ENCODE assay signal across 1 cellular context in the genomic region with DNA sequence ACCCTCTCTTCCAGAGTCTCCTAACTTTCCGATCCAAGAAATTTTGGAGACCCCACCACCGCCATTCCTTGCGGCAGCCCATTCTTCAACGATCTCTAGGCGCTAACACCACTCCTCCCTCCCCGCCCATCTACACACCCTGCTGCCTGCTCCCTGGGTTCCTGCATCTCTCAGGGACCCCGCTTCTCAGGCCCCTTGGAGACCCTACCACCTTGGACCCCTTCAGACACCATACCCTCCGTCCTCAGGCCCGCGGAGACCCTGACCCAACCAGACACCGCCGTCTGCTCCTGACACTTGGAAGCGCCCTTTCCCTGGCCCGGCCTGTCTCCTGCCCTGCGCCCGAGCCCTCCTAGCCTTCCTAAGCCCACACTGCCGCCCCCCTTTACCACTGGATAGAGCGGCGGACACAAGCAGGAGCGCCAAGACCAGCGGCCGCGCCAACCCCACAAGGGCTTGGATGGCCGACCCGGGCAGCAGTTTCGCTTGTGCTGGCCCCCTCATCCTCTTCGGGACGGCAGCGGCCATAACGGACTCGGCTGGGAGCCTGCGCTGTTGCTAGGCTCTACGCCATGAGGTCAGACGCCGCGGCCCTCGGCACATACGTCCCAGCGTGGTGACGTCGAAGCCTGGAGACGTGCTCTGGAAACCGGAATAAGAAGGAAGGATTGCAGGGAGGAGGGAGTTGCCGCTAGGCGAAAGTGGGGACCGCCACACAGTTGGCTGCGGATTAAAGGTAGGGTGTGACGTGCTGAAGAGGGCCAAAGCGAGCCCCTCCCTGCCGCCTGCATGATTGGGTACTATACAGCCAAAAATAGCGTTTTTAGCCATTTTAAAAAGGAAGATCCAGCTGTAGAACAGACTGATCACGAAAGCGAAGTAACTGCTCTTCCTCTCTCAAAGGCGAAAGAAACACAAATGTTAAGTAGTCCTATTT.
A peak's percentile ranks its signal among the peaks of the same experiment; 100 is the strongest.
TF ChIP-seq lines count a peak whose summit lies in the region.

Gene C5orf15, minus strand, starts transcription at position 569 of the 937 bp plus-strand sequence. Its CDS starts 41 bp downstream, at position 528.

TF ChIP-seq in HepG2, 621 proteins besides CTCF, POLR2A, EP300 and RAD21 (continued from another document and continues in another):
- TF ChIP-seq RERE (CRISPR knock-in tag; IDR thresholded peaks at IDR 0.05; ENCODE audit: low read depth) = no peak
- no peak for TF ChIP-seq ZNF549 (CRISPR knock-in tag; IDR thresholded peaks at IDR 0.05)
- TF ChIP-seq ZNF432 (CRISPR knock-in tag; IDR thresholded peaks at IDR 0.05; ENCODE audit: borderline replicate concordance) = no peak
- TF ChIP-seq GPN1 (CRISPR knock-in tag; IDR thresholded peaks at IDR 0.05; ENCODE audit: borderline replicate concordance) = 0 out of 2 replicates have a peak, but pooled peaks have one; percentile 49
- TF ChIP-seq NFKB2 (CRISPR knock-in tag; IDR thresholded peaks at IDR 0.05; ENCODE audit: borderline replicate concordance) = peak; percentile 81; the same call in 1 of the 2 replicates
- no peak for TF ChIP-seq SKI (IDR thresholded peaks at IDR 0.05; ENCODE audit: partially characterized antibody)
- TF ChIP-seq PAXIP1 (CRISPR knock-in tag; conservative IDR thresholded peaks at IDR 0.05) = peak; percentile 58
- no peak for TF ChIP-seq TOE1 (CRISPR knock-in tag; IDR thresholded peaks at IDR 0.05)
- TF ChIP-seq, protein P1, sequence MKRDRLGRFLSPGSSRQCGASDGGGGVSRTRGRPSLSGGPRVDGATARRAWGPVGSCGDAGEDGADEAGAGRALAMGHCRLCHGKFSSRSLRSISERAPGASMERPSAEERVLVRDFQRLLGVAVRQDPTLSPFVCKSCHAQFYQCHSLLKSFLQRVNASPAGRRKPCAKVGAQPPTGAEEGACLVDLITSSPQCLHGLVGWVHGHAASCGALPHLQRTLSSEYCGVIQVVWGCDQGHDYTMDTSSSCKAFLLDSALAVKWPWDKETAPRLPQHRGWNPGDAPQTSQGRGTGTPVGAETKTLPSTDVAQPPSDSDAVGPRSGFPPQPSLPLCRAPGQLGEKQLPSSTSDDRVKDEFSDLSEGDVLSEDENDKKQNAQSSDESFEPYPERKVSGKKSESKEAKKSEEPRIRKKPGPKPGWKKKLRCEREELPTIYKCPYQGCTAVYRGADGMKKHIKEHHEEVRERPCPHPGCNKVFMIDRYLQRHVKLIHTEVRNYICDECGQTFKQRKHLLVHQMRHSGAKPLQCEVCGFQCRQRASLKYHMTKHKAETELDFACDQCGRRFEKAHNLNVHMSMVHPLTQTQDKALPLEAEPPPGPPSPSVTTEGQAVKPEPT (CRISPR knock-in tag; IDR thresholded peaks at IDR 0.05; ENCODE audit: low read depth) = 0 out of 2 replicates have a peak, but pooled peaks have one; percentile 60
- TF ChIP-seq, protein P2, sequence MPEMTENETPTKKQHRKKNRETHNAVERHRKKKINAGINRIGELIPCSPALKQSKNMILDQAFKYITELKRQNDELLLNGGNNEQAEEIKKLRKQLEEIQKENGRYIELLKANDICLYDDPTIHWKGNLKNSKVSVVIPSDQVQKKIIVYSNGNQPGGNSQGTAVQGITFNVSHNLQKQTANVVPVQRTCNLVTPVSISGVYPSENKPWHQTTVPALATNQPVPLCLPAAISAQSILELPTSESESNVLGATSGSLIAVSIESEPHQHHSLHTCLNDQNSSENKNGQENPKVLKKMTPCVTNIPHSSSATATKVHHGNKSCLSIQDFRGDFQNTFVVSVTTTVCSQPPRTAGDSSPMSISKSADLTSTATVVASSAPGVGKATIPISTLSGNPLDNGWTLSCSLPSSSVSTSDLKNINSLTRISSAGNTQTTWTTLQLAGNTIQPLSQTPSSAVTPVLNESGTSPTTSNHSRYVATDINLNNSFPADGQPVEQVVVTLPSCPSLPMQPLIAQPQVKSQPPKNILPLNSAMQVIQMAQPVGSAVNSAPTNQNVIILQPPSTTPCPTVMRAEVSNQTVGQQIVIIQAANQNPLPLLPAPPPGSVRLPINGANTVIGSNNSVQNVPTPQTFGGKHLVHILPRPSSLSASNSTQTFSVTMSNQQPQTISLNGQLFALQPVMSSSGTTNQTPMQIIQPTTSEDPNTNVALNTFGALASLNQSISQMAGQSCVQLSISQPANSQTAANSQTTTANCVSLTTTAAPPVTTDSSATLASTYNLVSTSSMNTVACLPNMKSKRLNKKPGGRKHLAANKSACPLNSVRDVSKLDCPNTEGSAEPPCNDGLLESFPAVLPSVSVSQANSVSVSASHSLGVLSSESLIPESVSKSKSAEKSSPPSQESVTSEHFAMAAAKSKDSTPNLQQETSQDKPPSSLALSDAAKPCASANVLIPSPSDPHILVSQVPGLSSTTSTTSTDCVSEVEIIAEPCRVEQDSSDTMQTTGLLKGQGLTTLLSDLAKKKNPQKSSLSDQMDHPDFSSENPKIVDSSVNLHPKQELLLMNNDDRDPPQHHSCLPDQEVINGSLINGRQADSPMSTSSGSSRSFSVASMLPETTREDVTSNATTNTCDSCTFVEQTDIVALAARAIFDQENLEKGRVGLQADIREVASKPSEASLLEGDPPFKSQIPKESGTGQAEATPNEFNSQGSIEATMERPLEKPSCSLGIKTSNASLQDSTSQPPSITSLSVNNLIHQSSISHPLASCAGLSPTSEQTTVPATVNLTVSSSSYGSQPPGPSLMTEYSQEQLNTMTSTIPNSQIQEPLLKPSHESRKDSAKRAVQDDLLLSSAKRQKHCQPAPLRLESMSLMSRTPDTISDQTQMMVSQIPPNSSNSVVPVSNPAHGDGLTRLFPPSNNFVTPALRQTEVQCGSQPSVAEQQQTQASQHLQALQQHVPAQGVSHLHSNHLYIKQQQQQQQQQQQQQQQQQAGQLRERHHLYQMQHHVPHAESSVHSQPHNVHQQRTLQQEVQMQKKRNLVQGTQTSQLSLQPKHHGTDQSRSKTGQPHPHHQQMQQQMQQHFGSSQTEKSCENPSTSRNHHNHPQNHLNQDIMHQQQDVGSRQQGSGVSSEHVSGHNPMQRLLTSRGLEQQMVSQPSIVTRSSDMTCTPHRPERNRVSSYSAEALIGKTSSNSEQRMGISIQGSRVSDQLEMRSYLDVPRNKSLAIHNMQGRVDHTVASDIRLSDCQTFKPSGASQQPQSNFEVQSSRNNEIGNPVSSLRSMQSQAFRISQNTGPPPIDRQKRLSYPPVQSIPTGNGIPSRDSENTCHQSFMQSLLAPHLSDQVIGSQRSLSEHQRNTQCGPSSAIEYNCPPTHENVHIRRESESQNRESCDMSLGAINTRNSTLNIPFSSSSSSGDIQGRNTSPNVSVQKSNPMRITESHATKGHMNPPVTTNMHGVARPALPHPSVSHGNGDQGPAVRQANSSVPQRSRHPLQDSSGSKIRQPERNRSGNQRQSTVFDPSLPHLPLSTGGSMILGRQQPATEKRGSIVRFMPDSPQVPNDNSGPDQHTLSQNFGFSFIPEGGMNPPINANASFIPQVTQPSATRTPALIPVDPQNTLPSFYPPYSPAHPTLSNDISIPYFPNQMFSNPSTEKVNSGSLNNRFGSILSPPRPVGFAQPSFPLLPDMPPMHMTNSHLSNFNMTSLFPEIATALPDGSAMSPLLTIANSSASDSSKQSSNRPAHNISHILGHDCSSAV (CRISPR knock-in tag; IDR thresholded peaks at IDR 0.05; ENCODE audit: borderline replicate concordance) = no peak; the same call in 1 of the 2 replicates
- TF ChIP-seq, protein P3, sequence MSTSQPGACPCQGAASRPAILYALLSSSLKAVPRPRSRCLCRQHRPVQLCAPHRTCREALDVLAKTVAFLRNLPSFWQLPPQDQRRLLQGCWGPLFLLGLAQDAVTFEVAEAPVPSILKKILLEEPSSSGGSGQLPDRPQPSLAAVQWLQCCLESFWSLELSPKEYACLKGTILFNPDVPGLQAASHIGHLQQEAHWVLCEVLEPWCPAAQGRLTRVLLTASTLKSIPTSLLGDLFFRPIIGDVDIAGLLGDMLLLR (CRISPR knock-in tag; IDR thresholded peaks at IDR 0.05) = peak; percentile 40; the same call in 1 of the 2 replicates
- TF ChIP-seq, protein P4, sequence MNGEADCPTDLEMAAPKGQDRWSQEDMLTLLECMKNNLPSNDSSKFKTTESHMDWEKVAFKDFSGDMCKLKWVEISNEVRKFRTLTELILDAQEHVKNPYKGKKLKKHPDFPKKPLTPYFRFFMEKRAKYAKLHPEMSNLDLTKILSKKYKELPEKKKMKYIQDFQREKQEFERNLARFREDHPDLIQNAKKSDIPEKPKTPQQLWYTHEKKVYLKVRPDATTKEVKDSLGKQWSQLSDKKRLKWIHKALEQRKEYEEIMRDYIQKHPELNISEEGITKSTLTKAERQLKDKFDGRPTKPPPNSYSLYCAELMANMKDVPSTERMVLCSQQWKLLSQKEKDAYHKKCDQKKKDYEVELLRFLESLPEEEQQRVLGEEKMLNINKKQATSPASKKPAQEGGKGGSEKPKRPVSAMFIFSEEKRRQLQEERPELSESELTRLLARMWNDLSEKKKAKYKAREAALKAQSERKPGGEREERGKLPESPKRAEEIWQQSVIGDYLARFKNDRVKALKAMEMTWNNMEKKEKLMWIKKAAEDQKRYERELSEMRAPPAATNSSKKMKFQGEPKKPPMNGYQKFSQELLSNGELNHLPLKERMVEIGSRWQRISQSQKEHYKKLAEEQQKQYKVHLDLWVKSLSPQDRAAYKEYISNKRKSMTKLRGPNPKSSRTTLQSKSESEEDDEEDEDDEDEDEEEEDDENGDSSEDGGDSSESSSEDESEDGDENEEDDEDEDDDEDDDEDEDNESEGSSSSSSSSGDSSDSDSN (CRISPR knock-in tag; IDR thresholded peaks at IDR 0.05) = peak; percentile 88
- TF ChIP-seq ZC3H4 (CRISPR knock-in tag; IDR thresholded peaks at IDR 0.05; ENCODE audit: borderline replicate concordance) = 0 out of 2 replicates have a peak, but pooled peaks have one; percentile 29
- TF ChIP-seq DMAP1 (CRISPR knock-in tag; IDR thresholded peaks at IDR 0.05) = peak; percentile 78; the same call in 1 of the 2 replicates
- peak; percentile 84 for TF ChIP-seq ZNF501 (CRISPR knock-in tag; IDR thresholded peaks at IDR 0.05)
- TF ChIP-seq SMARCE1 (IDR thresholded peaks at IDR 0.05; ENCODE audit: borderline replicate concordance) = no peak
- TF ChIP-seq ZFP41 (CRISPR knock-in tag; IDR thresholded peaks at IDR 0.05; ENCODE audit: borderline replicate concordance) = 0 out of 2 replicates have a peak, but pooled peaks have one; percentile 73
- TF ChIP-seq MATR3 (CRISPR knock-in tag; IDR thresholded peaks at IDR 0.05) = no peak
- TF ChIP-seq FOXJ3 (CRISPR knock-in tag; IDR thresholded peaks at IDR 0.05; ENCODE audit: borderline replicate concordance) = no peak
- TF ChIP-seq ZNF33A (CRISPR knock-in tag; IDR thresholded peaks at IDR 0.05; ENCODE audit: borderline replicate concordance) = no peak
- no peak for TF ChIP-seq MLLT10 (CRISPR knock-in tag; IDR thresholded peaks at IDR 0.05)
- peak; percentile 93 for TF ChIP-seq BORCS8-MEF2B (CRISPR knock-in tag; IDR thresholded peaks at IDR 0.05)
- TF ChIP-seq ZNF354B (CRISPR knock-in tag; IDR thresholded peaks at IDR 0.05) = no peak
- peak; percentile 79 for TF ChIP-seq SP4 (CRISPR knock-in tag; IDR thresholded peaks at IDR 0.05)
- peak; percentile 92 for TF ChIP-seq IRF2 (CRISPR knock-in tag; IDR thresholded peaks at IDR 0.05)
- TF ChIP-seq ZEB1 (IDR thresholded peaks at IDR 0.05; ENCODE audit: insufficient replicate concordance, low read depth) = peak; percentile 60
- peak; percentile 20; the same call in 1 of the 2 replicates for TF ChIP-seq ZNF253 (CRISPR knock-in tag; IDR thresholded peaks at IDR 0.05; ENCODE audit: borderline replicate concordance)
